Comparison of ENCODE assay signal across 8 cellular contexts in genomic region chr17:30724034-30724650, GRCh38.
DNase-seq lines count a peak whose midpoint lies in the region; ATAC-seq, FAIRE-seq and TF ChIP-seq lines count a peak whose summit lies in the region.
"Not testable (repeated sequence)": the region's sequence is repeated elsewhere in the genome, so short reads cannot be mapped to it uniquely, and the experiment has no call there.

No MANE protein-coding gene starts in this region.

- H2AFZ ChIP-seq in DND-41 (ENCODE audit: low read depth, low read length), result not testable (repeated sequence)

- H4K20me1 ChIP-seq in DND-41 (ENCODE audit: insufficient read depth, low read length), result peaks cover 36% of the 10 kb centered on the region

- peak overlapping the region in 1 of 9 donors; percentile 42 for H3K27ac Mint-ChIP-seq in naive thymus-derived CD4-positive, alpha-beta T cell

- not testable (repeated sequence) for H3K9me3 Mint-ChIP-seq in naive thymus-derived CD4-positive, alpha-beta T cell

- POLR2A ChIA-PET in naive thymus-derived CD4-positive, alpha-beta T cell (lab: Charles Lee), result interaction anchor here (0.6 kb wide), 1 partner anchor 10 kb away, joined by 3 read pairs; no protein-coding TSS in a partner anchor

- not testable (repeated sequence) for TF ChIP-seq CTCF in DND-41 (IDR thresholded peaks at IDR 0.05; ENCODE audit: borderline replicate concordance, extremely low read depth, low read length, poor library complexity, severe bottlenecking); WERI-Rb-1 (IDR thresholded peaks at IDR 0.05; ENCODE audit: low read depth, low read length); dorsolateral prefrontal cortex (IDR thresholded peaks at IDR 0.05 in 54 of 56, conservative IDR thresholded peaks at IDR 0.05 in 2 of 56; ENCODE audit: low read depth in 1 of 56, partially characterized antibody in 56 of 56); kidney (IDR thresholded peaks at IDR 0.05; ENCODE audit: borderline replicate concordance, extremely low read depth, insufficient read depth); sigmoid colon (IDR thresholded peaks at IDR 0.05)

- peaks cover 4 to 13% (median 5%) of the 10 kb centered on the region in 7 donors for H3K4me1 Mint-ChIP-seq in naive thymus-derived CD4-positive, alpha-beta T cell

- intact Hi-C loops in dorsolateral prefrontal cortex (cut with DNase I); kidney (cut with DNase I); naive thymus-derived CD4-positive, alpha-beta T cell (cut with micrococcal nuclease); sigmoid colon (cut with DNase I): not testable (repeated sequence)

- H3K4me1 ChIP-seq in DND-41 (ENCODE audit: insufficient read depth, low read length); kidney (ENCODE audit: control insufficient read depth in 1 of 2, insufficient read depth in 1 of 2, low read depth in 1 of 2, low read length in 2 of 2); naive thymus-derived CD4-positive, alpha-beta T cell (ENCODE audit: control insufficient read depth in 2 of 2, insufficient read depth in 2 of 2, low read length in 2 of 2); sigmoid colon: not testable (repeated sequence)

- H3K4me2 ChIP-seq in DND-41 (ENCODE audit: insufficient read depth, low read length), result not testable (repeated sequence)

- DNase-seq in DND-41 (peak; percentile 4), MV-4-11 (lab: John Stamatoyannopoulos, UW) (peak; percentile 75), WERI-Rb-1 (peak; percentile 2), dorsolateral prefrontal cortex (peak in 6 of 10 donors; percentile 10 to 25 (median 21)), kidney (peak; percentile 35), sigmoid colon (peak; percentile 27)
- DNase-seq in activated T-cell treated with anti-CD3 and anti-CD28 coated beads, Interleukin-2, amount 50 U/mL, for 1 hour, result peak; percentile 15
- DNase-seq in naive thymus-derived CD4-positive, alpha-beta T cell, result peak in 1 of 9 donors; percentile 18

- not testable (repeated sequence) for H3K27me3 ChIP-seq in DND-41 (ENCODE audit: insufficient read depth, low read length, poor library complexity); WERI-Rb-1 (ENCODE audit: insufficient read depth, low read depth, severe bottlenecking); dorsolateral prefrontal cortex; naive thymus-derived CD4-positive, alpha-beta T cell (ENCODE audit: control insufficient read depth in 2 of 2, insufficient read depth in 2 of 2, low read length in 2 of 2); sigmoid colon

- H3K36me3 Mint-ChIP-seq in naive thymus-derived CD4-positive, alpha-beta T cell, result not testable (repeated sequence)

- not testable (repeated sequence) for H3K27me3 Mint-ChIP-seq in naive thymus-derived CD4-positive, alpha-beta T cell

- not testable (repeated sequence) for H3K27ac ChIP-seq in DND-41 (ENCODE audit: low read length); WERI-Rb-1; dorsolateral prefrontal cortex; kidney (ENCODE audit: low read depth in 2 of 2, low read length in 2 of 2); naive thymus-derived CD4-positive, alpha-beta T cell (ENCODE audit: low read depth, low read length); sigmoid colon

- not testable (repeated sequence) for TF ChIP-seq POLR2A in sigmoid colon (IDR thresholded peaks at IDR 0.05)

- H3K79me2 ChIP-seq in DND-41 (ENCODE audit: insufficient read depth, low read length), result peaks cover 78% of the 10 kb centered on the region

- WGBS in sigmoid colon, 2 donors, result 85 to 94% methylated on average over 11 of the region's 11 CpGs

- not testable (repeated sequence) for H3K4me3 ChIP-seq in DND-41 (ENCODE audit: low read depth in 1 of 2, low read length in 2 of 2); WERI-Rb-1 (ENCODE audit: low read depth, low read length); dorsolateral prefrontal cortex; kidney (ENCODE audit: low read length in 2 of 2); naive thymus-derived CD4-positive, alpha-beta T cell (ENCODE audit: low read length); sigmoid colon

- H3K36me3 ChIP-seq in DND-41 (ENCODE audit: insufficient read depth, low read length); WERI-Rb-1; kidney (ENCODE audit: control insufficient read depth in 1 of 2, insufficient read depth in 2 of 2, low read length in 2 of 2); naive thymus-derived CD4-positive, alpha-beta T cell (ENCODE audit: control insufficient read depth in 2 of 3, insufficient read depth in 3 of 3, low read length in 3 of 3); sigmoid colon: not testable (repeated sequence)

- CTCF ChIA-PET in naive thymus-derived CD4-positive, alpha-beta T cell (lab: Charles Lee), result not testable (repeated sequence)

- not testable (repeated sequence) for TF ChIP-seq EP300 in sigmoid colon (IDR thresholded peaks at IDR 0.05)

- not testable (repeated sequence) for FAIRE-seq in kidney (lab: Jason Lieb, UNC)

- H3K9me3 ChIP-seq in DND-41 (ENCODE audit: insufficient read depth, low read length, severe bottlenecking); WERI-Rb-1 (ENCODE audit: severe bottlenecking); kidney (ENCODE audit: control insufficient read depth in 1 of 2, low read length in 2 of 2); naive thymus-derived CD4-positive, alpha-beta T cell (ENCODE audit: control insufficient read depth in 2 of 3, low read length in 3 of 3); sigmoid colon: not testable (repeated sequence)

- not testable (repeated sequence) for ATAC-seq in DND-41 (ENCODE audit: insufficient read depth, low read depth)
- ATAC-seq in naive thymus-derived CD4-positive, alpha-beta T cell, result peak; percentile 38

- H3K9ac ChIP-seq in DND-41 (ENCODE audit: low read depth, low read length); kidney (ENCODE audit: low read length in 2 of 2): not testable (repeated sequence)

- H3K4me3 Mint-ChIP-seq in naive thymus-derived CD4-positive, alpha-beta T cell, result not testable (repeated sequence)
